In the genomic region with DNA sequence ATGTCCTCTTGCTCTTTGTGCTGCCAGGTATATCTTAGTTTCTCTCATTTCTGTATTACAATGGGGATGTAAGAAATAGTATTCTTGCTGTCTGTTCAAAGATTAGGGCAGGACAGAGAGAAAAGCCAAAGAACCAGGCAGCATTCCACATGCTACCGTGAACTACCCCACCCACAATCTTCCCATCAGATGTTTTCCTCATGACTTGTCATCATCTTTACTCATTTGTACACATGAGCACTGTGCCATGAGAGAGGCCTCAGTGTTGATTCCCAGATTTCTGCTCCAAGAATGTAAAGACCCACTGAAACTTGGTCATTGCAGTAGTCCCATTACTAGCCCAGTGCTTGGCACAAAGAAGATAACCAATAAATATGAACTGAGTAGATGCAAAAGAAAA, we compare ENCODE assay signal across 29 cellular contexts.
"Had no signal": no experiment of that assay in that cellular context is flagged by ENCODE, and none has a peak within 500 bp of the region (broad histone marks: within the 10 kb centered on the region; RNA-seq: fewer than 3 reads in every experiment).

No MANE protein-coding gene starts in this region.

- H3K9me3 Mint-ChIP-seq: dendritic cell treated with granulocyte-macrophage colony-stimulating factor and Interleukin-4, amounts not matched to agents 40 ng/mL and 50 ng/mL, for 4 days; endodermal cell; mesothelial cell of epicardium; naive B cell; natural killer cell treated with Interleukin-12 subunit alpha and Interleukin-12 subunit beta and Interleukin-15 and Interleukin-18, amount 100 ng/mL, for 72 hours; neural crest cell had no signal

- DNase-seq: colonic mucosa; effector CD8-positive, alpha-beta T cell; endodermal cell; foreskin melanocyte; glutamatergic neuron; heart right ventricle; hypothalamus; mesenchymal stem cell; mucosa of descending colon; naive B cell; pancreas; right lobe of liver; small intestine; stimulated activated CD4-positive, alpha-beta T cell treated with anti-CD3 and anti-CD28 coated beads, Interleukin-15, amount 100 ng/mL, for 24 hours; stimulated activated CD4-positive, alpha-beta T cell treated with anti-CD3 and anti-CD28 coated beads, Interleukin-2, amount 100 ng/mL, for 48 hours; stimulated activated naive B cell treated with anti-CD40 and anti-IgM and Interleukin-4, amounts not matched to agents 10 μg/mL and 1 μg/mL and 100 μg/mL, for 72 hours had no signal

- H3K27me3 ChIP-seq: colonic mucosa, esophagus muscularis mucosa, neutrophil, pancreas, right lobe of liver, tibial nerve, vagina had no signal

- H3K36me3 ChIP-seq: colonic mucosa, esophagus muscularis mucosa, heart right ventricle, neutrophil, pancreas, right lobe of liver, thoracic aorta, tibial nerve, vagina had no signal

- ATAC-seq: heart right ventricle; left lobe of liver; mucosa of descending colon; natural killer cell treated with Interleukin-12 subunit alpha and Interleukin-12 subunit beta and Interleukin-15 and Interleukin-18, amount 100 ng/mL, for 72 hours; pancreas; right lobe of liver; stimulated activated naive B cell treated with anti-CD40 and anti-IgM and Interleukin-4, amounts not matched to agents 10 μg/mL and 1 μg/mL and 100 μg/mL, for 72 hours had no signal

- H3K4me3 Mint-ChIP-seq: dendritic cell treated with granulocyte-macrophage colony-stimulating factor and Interleukin-4, amounts not matched to agents 40 ng/mL and 50 ng/mL, for 4 days; endodermal cell; mesothelial cell of epicardium; naive B cell; neural crest cell; stimulated activated naive B cell treated with anti-CD40 and anti-IgM and Interleukin-4, amounts not matched to agents 10 μg/mL and 1 μg/mL and 100 μg/mL, for 72 hours; stimulated activated naive CD8-positive, alpha-beta T cell treated with anti-CD3 and anti-CD28 coated beads, Interleukin-15, Interleukin-2, amounts not matched to agents 100 ng/mL and 50 ng/mL, for 24 hours had no signal

- H3K36me3 Mint-ChIP-seq: mesothelial cell of epicardium; naive B cell; natural killer cell treated with Interleukin-12 subunit alpha and Interleukin-12 subunit beta and Interleukin-15 and Interleukin-18, amount 100 ng/mL, for 72 hours; stimulated activated naive B cell treated with anti-CD40 and anti-IgM and Interleukin-4, amounts not matched to agents 10 μg/mL and 1 μg/mL and 100 μg/mL, for 72 hours had no signal

- H3K4me1 Mint-ChIP-seq: endodermal cell, mesothelial cell of epicardium, naive B cell, neural crest cell had no signal

- H3K27ac Mint-ChIP-seq: dendritic cell treated with granulocyte-macrophage colony-stimulating factor and Interleukin-4, amounts not matched to agents 40 ng/mL and 50 ng/mL, for 4 days; endodermal cell; mesothelial cell of epicardium; stimulated activated naive B cell treated with anti-CD40 and anti-IgM and Interleukin-4, amounts not matched to agents 10 μg/mL and 1 μg/mL and 100 μg/mL, for 72 hours; stimulated activated naive CD8-positive, alpha-beta T cell treated with anti-CD3 and anti-CD28 coated beads, Interleukin-15, Interleukin-2, amounts not matched to agents 100 ng/mL and 50 ng/mL, for 24 hours had no signal

- H3K27me3 Mint-ChIP-seq: dendritic cell treated with granulocyte-macrophage colony-stimulating factor and Interleukin-4, amounts not matched to agents 40 ng/mL and 50 ng/mL, for 4 days had no signal

- FAIRE-seq: keratinocyte, pancreas, small intestine had no signal

- H3K4me3 ChIP-seq: colonic mucosa, esophagus muscularis mucosa, heart right ventricle, lung, mucosa of descending colon, pancreas, right lobe of liver, thoracic aorta, tibial nerve, vagina had no signal
